Comparison of ENCODE assay signal across 1 cellular context in the genomic region with DNA sequence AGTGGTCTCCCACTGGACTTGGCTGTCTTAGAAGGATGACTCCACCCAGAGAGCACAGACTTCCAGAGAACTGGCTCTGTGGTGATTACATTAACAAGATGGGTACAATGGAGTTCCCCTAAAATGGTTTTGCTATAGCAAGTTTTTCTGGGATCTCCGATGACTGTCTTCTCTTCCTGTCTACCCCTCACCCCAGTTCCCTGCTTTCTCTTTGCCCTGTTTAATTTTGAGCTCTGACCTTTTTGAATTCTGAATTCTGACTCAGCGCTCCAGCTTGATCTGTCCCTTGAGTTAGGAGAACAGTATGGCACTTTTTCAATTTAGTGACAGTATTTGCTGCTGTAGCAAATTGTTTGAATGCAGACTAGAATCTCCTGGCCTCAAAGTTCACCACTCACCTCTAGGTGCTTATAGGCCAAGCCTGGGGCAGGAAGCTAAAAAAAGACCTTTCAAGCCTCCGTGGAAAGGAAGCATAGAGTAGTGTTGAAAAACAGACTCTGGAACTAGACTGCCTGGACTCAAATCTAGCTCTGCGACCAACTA.
TF ChIP-seq lines count a peak whose summit lies in the region.

No MANE protein-coding gene starts in this region.

TF ChIP-seq in K562, 482 proteins besides CTCF, POLR2A, EP300 and RAD21:
- TF ChIP-seq, protein P1, sequence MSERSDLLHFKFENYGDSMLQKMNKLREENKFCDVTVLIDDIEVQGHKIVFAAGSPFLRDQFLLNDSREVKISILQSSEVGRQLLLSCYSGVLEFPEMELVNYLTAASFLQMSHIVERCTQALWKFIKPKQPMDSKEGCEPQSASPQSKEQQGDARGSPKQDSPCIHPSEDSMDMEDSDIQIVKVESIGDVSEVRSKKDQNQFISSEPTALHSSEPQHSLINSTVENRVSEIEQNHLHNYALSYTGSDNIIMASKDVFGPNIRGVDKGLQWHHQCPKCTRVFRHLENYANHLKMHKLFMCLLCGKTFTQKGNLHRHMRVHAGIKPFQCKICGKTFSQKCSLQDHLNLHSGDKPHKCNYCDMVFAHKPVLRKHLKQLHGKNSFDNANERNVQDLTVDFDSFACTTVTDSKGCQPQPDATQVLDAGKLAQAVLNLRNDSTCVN (CRISPR knock-in tag; IDR thresholded peaks at IDR 0.05), result no peak
- TF ChIP-seq ZBTB1 (CRISPR knock-in tag; IDR thresholded peaks at IDR 0.05; ENCODE audit: borderline replicate concordance, low read depth) (no peak), BDP1 (IDR thresholded peaks at IDR 0.05; ENCODE audit: insufficient read depth, insufficient read length) (no peak), ZSCAN29 (IDR thresholded peaks at IDR 0.05) (no peak), CREM (IDR thresholded peaks at IDR 0.05; ENCODE audit: low read depth) (no peak), MAFF (IDR thresholded peaks at IDR 0.05; ENCODE audit: low read length) (0 out of 2 replicates have a peak, but pooled peaks have one; percentile 16), ZNF134 (CRISPR knock-in tag; conservative IDR thresholded peaks at IDR 0.05) (no peak), ZNF316 (IDR thresholded peaks at IDR 0.05) (peak; percentile 62; the same call in 1 of the 2 replicates), PHB2 (IDR thresholded peaks at IDR 0.05; ENCODE audit: low read depth) (no peak), C11orf30 (IDR thresholded peaks at IDR 0.05; ENCODE audit: low read depth) (peak; percentile 52; the same call in 1 of the 2 replicates), ILK (tag; IDR thresholded peaks at IDR 0.05; ENCODE audit: borderline replicate concordance, low read depth) (no peak), FOXK2 (conservative IDR thresholded peaks at IDR 0.05 in 1 of 2, IDR thresholded peaks at IDR 0.05 in 1 of 2; ENCODE audit: low read depth in 2 of 2) (no peak)
- TF ChIP-seq, protein P2, sequence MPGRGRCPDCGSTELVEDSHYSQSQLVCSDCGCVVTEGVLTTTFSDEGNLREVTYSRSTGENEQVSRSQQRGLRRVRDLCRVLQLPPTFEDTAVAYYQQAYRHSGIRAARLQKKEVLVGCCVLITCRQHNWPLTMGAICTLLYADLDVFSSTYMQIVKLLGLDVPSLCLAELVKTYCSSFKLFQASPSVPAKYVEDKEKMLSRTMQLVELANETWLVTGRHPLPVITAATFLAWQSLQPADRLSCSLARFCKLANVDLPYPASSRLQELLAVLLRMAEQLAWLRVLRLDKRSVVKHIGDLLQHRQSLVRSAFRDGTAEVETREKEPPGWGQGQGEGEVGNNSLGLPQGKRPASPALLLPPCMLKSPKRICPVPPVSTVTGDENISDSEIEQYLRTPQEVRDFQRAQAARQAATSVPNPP (IDR thresholded peaks at IDR 0.05; ENCODE audit: borderline replicate concordance, insufficient read depth, insufficient read length), result no peak
- TF ChIP-seq, protein P3, sequence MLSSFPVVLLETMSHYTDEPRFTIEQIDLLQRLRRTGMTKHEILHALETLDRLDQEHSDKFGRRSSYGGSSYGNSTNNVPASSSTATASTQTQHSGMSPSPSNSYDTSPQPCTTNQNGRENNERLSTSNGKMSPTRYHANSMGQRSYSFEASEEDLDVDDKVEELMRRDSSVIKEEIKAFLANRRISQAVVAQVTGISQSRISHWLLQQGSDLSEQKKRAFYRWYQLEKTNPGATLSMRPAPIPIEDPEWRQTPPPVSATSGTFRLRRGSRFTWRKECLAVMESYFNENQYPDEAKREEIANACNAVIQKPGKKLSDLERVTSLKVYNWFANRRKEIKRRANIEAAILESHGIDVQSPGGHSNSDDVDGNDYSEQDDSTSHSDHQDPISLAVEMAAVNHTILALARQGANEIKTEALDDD (IDR thresholded peaks at IDR 0.05), result peak; percentile 59; the same call in 1 of the 2 replicates
